1 cellular context compared by ENCODE assay signal in the genomic region with DNA sequence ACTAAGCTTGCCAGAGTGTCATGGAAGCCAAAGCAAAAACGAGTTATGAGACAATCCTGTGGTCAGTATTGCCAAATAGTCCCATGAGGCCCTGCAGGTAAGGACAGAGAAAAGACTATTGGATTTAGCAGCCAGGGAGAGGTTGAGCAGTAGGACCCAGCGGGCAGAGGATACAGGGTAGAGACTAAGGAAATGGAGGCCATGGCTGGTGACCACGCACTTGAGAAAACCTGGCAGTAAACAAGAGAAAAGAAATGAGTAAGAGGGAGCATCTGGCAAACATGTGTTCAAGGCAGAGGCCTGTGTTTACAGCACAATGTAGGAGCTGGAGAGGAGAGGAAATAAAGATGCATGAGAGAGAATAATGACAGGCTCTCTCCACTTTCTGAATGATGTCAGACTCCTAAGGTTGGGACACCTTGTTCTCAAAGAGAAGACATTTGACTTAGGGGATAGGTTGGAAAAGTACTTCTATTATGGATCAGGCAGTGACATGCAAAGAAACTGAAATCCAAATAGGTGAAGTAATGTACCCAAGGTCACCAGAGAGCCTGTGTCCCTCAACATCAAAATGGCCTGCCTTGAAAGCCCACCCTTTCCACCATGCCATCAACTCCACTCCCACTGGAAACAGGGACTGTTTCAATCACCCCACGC.
TF ChIP-seq lines count a peak whose summit lies in the region.

No MANE protein-coding gene starts in this region.

TF ChIP-seq in SK-N-SH, 30 proteins besides CTCF, POLR2A, EP300 and RAD21 (continued from another document):
- TF ChIP-seq, protein P1, sequence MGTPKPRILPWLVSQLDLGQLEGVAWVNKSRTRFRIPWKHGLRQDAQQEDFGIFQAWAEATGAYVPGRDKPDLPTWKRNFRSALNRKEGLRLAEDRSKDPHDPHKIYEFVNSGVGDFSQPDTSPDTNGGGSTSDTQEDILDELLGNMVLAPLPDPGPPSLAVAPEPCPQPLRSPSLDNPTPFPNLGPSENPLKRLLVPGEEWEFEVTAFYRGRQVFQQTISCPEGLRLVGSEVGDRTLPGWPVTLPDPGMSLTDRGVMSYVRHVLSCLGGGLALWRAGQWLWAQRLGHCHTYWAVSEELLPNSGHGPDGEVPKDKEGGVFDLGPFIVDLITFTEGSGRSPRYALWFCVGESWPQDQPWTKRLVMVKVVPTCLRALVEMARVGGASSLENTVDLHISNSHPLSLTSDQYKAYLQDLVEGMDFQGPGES (IDR thresholded peaks at IDR 0.05; ENCODE audit: low read depth, low read length): no peak
- peak; percentile 100 for TF ChIP-seq TCF12 (IDR thresholded peaks at IDR 0.05)
- no peak for TF ChIP-seq EZH2phosphoT487 (IDR thresholded peaks at IDR 0.05; ENCODE audit: borderline replicate concordance, low read depth)
- TF ChIP-seq FOXM1 (IDR thresholded peaks at IDR 0.05; ENCODE audit: low read depth): no peak; the same call in 1 of the 2 replicates
- peak; percentile 85; the same call in 1 of the 2 replicates for TF ChIP-seq NFIC (IDR thresholded peaks at IDR 0.05; ENCODE audit: borderline replicate concordance)
- TF ChIP-seq MXI1 (IDR thresholded peaks at IDR 0.05; ENCODE audit: low read depth, low read length): peak; percentile 78; the same call in 1 of the 2 replicates
- no peak for TF ChIP-seq RFX5 (IDR thresholded peaks at IDR 0.05; ENCODE audit: low read length)
- TF ChIP-seq TAF1 (IDR thresholded peaks at IDR 0.05; ENCODE audit: borderline replicate concordance, low read depth, low read length): no peak
- no peak for TF ChIP-seq GATA2 (CRISPR knock-in tag; IDR thresholded peaks at IDR 0.05)
- TF ChIP-seq RXRA (IDR thresholded peaks at IDR 0.05; ENCODE audit: borderline replicate concordance, low read depth): peak; percentile 40; the same call in 1 of the 2 replicates
- TF ChIP-seq, protein P2, sequence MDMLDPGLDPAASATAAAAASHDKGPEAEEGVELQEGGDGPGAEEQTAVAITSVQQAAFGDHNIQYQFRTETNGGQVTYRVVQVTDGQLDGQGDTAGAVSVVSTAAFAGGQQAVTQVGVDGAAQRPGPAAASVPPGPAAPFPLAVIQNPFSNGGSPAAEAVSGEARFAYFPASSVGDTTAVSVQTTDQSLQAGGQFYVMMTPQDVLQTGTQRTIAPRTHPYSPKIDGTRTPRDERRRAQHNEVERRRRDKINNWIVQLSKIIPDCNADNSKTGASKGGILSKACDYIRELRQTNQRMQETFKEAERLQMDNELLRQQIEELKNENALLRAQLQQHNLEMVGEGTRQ (IDR thresholded peaks at IDR 0.05; ENCODE audit: borderline replicate concordance, low read depth, low read length): no peak
- peak; percentile 73; the same call in 1 of the 2 replicates for TF ChIP-seq FOSL2 (IDR thresholded peaks at IDR 0.05; ENCODE audit: borderline replicate concordance, low read depth)
- TF ChIP-seq MEF2A (IDR thresholded peaks at IDR 0.05; ENCODE audit: borderline replicate concordance, low read depth): no peak
- TF ChIP-seq, protein P3, sequence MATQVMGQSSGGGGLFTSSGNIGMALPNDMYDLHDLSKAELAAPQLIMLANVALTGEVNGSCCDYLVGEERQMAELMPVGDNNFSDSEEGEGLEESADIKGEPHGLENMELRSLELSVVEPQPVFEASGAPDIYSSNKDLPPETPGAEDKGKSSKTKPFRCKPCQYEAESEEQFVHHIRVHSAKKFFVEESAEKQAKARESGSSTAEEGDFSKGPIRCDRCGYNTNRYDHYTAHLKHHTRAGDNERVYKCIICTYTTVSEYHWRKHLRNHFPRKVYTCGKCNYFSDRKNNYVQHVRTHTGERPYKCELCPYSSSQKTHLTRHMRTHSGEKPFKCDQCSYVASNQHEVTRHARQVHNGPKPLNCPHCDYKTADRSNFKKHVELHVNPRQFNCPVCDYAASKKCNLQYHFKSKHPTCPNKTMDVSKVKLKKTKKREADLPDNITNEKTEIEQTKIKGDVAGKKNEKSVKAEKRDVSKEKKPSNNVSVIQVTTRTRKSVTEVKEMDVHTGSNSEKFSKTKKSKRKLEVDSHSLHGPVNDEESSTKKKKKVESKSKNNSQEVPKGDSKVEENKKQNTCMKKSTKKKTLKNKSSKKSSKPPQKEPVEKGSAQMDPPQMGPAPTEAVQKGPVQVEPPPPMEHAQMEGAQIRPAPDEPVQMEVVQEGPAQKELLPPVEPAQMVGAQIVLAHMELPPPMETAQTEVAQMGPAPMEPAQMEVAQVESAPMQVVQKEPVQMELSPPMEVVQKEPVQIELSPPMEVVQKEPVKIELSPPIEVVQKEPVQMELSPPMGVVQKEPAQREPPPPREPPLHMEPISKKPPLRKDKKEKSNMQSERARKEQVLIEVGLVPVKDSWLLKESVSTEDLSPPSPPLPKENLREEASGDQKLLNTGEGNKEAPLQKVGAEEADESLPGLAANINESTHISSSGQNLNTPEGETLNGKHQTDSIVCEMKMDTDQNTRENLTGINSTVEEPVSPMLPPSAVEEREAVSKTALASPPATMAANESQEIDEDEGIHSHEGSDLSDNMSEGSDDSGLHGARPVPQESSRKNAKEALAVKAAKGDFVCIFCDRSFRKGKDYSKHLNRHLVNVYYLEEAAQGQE (IDR thresholded peaks at IDR 0.05; ENCODE audit: low read depth, low read length): 0 out of 2 replicates have a peak, but pooled peaks have one; percentile 25
